In the genomic region with DNA sequence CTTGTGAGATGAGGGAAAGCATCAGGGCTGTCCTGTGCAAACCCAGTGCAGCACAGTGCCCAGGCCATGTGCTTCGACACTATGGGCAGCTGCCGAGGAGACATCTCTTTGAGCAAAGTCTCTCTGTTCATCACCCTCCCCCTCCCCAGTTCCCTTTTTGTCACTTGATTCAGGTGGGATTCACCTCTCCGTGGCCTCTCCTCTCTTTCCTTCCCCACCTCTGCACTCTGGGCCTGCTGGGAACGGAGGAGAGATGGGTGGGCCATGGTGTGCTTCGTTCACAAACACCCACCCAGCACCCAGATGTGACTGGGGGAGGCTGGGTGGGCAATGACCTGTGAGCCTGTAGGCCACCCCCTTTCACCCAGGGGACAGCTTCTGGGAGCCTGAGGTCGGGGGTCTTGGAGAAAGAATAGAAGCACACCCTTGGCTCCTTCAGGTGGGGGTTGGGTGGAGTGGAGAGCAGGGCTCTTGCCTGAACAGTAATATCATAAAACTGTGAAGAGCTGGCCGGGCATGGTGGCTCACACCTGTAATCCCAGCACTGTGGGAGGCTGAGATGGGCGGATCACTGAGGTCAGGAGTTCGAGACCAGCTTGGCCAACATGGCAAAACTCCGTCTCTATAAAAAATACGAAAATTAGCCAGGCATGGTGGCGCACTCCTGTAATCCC, we compare ENCODE assay signal across 1 cellular context.
TF ChIP-seq lines count a peak whose summit lies in the region.

No MANE protein-coding gene starts in this region.

TF ChIP-seq in H1, 55 proteins besides CTCF, POLR2A, EP300 and RAD21:
- no peak for TF ChIP-seq GTF2F1 (IDR thresholded peaks at IDR 0.05; ENCODE audit: borderline replicate concordance, low read depth, low read length)
- TF ChIP-seq, protein P1, sequence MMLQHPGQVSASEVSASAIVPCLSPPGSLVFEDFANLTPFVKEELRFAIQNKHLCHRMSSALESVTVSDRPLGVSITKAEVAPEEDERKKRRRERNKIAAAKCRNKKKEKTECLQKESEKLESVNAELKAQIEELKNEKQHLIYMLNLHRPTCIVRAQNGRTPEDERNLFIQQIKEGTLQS (IDR thresholded peaks at IDR 0.05; ENCODE audit: insufficient read depth, low read depth, low read length), result no peak
- no peak for TF ChIP-seq KDM5A (IDR thresholded peaks at IDR 0.05; ENCODE audit: low read length)
- no peak for TF ChIP-seq TBP (IDR thresholded peaks at IDR 0.05; ENCODE audit: low read depth, low read length)
- TF ChIP-seq, protein P2, sequence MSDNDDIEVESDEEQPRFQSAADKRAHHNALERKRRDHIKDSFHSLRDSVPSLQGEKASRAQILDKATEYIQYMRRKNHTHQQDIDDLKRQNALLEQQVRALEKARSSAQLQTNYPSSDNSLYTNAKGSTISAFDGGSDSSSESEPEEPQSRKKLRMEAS (IDR thresholded peaks at IDR 0.05), result no peak
- TF ChIP-seq, protein P3, sequence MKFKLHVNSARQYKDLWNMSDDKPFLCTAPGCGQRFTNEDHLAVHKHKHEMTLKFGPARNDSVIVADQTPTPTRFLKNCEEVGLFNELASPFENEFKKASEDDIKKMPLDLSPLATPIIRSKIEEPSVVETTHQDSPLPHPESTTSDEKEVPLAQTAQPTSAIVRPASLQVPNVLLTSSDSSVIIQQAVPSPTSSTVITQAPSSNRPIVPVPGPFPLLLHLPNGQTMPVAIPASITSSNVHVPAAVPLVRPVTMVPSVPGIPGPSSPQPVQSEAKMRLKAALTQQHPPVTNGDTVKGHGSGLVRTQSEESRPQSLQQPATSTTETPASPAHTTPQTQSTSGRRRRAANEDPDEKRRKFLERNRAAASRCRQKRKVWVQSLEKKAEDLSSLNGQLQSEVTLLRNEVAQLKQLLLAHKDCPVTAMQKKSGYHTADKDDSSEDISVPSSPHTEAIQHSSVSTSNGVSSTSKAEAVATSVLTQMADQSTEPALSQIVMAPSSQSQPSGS (IDR thresholded peaks at IDR 0.05; ENCODE audit: low read length), result no peak
- TF ChIP-seq SRF (IDR thresholded peaks at IDR 0.05; ENCODE audit: low read depth, low read length), result no peak
- TF ChIP-seq TAF7 (optimal IDR thresholded peaks at IDR 0.05; ENCODE audit: borderline replicate concordance, low read depth, low read length), result no peak
- TF ChIP-seq JUND (IDR thresholded peaks at IDR 0.05; ENCODE audit: low read length), result no peak
- no peak for TF ChIP-seq NRF1 (IDR thresholded peaks at IDR 0.05; ENCODE audit: low read depth, low read length)
TF ChIP-seq in H1: peak in this region for 0.
